In the genomic region with DNA sequence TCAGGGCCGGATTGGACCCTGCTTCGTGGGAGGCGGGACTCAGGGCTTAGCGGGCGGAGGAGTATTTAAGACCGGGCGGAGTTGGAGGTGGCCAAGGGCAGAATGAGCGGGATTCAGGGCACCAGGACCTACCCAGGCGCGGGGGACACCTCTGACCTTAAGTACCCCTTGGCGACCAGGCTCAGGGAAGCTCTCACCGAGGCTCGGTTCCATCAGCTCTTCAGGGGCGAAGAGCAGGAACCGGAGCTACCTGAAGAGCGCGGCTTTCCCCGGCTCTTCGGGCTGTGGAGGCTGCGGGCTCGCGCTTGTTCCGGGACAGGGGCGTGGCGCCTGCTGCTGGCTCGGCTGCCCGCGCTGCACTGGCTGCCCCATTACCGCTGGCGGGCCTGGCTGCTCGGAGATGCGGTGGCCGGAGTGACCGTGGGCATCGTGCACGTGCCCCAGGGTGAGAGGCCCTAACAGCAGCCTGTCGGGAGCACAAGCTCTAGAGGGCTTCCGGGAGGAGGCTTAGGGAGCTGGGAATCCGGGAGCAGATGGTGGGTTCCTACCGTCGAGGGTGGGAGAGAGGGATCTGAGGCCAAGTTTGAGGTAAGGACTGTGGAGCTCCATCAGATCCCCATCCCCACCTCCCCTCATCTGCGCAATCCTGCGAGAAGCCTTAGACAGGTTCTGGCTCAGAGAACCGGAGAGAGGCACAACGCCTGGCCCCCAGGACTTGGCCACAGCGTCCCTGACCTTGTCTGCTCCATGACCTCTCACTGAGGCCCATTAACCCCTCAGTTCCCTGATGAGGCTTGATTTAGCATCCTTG, we compare ENCODE assay signal across 1 cellular context.
TF ChIP-seq lines count a peak whose summit lies in the region.

No MANE protein-coding gene starts in this region.

TF ChIP-seq in HepG2, 621 proteins besides CTCF, POLR2A, EP300 and RAD21 (continued from another document):
- TF ChIP-seq TAF1 (CRISPR knock-in tag; IDR thresholded peaks at IDR 0.05) (0 out of 2 replicates have a peak, but pooled peaks have one; percentile 22), CBX2 (IDR thresholded peaks at IDR 0.05; ENCODE audit: low read depth, low read length) (no peak), CBX2 (CRISPR knock-in tag; IDR thresholded peaks at IDR 0.05; ENCODE audit: low read depth) (no peak), ZNF747 (CRISPR knock-in tag; IDR thresholded peaks at IDR 0.05; ENCODE audit: borderline replicate concordance) (no peak), ZNF263 (CRISPR knock-in tag; IDR thresholded peaks at IDR 0.05) (peak; percentile 59), NR2C2 (CRISPR knock-in tag; IDR thresholded peaks at IDR 0.05; ENCODE audit: borderline replicate concordance) (0 out of 2 replicates have a peak, but pooled peaks have one; percentile 19), RBM39 (IDR thresholded peaks at IDR 0.05; ENCODE audit: low read depth, low read length, poor library complexity, severe bottlenecking) (no peak), ZFX (CRISPR knock-in tag; IDR thresholded peaks at IDR 0.05; ENCODE audit: low read depth) (peak; percentile 30), ISL2 (CRISPR knock-in tag; IDR thresholded peaks at IDR 0.05) (no peak), NFYB (CRISPR knock-in tag; IDR thresholded peaks at IDR 0.05) (0 out of 2 replicates have a peak, but pooled peaks have one; percentile 7), SIX4 (CRISPR knock-in tag; IDR thresholded peaks at IDR 0.05) (no peak), ZNF549 (CRISPR knock-in tag; IDR thresholded peaks at IDR 0.05) (no peak), SUZ12 (IDR thresholded peaks at IDR 0.05; ENCODE audit: low read depth, low read length) (no peak), ZNF777 (CRISPR knock-in tag; IDR thresholded peaks at IDR 0.05) (peak; percentile 85), SAP130 (CRISPR knock-in tag; IDR thresholded peaks at IDR 0.05; ENCODE audit: low read depth) (peak; percentile 41)
- TF ChIP-seq, protein P1, sequence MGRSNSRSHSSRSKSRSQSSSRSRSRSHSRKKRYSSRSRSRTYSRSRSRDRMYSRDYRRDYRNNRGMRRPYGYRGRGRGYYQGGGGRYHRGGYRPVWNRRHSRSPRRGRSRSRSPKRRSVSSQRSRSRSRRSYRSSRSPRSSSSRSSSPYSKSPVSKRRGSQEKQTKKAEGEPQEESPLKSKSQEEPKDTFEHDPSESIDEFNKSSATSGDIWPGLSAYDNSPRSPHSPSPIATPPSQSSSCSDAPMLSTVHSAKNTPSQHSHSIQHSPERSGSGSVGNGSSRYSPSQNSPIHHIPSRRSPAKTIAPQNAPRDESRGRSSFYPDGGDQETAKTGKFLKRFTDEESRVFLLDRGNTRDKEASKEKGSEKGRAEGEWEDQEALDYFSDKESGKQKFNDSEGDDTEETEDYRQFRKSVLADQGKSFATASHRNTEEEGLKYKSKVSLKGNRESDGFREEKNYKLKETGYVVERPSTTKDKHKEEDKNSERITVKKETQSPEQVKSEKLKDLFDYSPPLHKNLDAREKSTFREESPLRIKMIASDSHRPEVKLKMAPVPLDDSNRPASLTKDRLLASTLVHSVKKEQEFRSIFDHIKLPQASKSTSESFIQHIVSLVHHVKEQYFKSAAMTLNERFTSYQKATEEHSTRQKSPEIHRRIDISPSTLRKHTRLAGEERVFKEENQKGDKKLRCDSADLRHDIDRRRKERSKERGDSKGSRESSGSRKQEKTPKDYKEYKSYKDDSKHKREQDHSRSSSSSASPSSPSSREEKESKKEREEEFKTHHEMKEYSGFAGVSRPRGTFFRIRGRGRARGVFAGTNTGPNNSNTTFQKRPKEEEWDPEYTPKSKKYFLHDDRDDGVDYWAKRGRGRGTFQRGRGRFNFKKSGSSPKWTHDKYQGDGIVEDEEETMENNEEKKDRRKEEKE (IDR thresholded peaks at IDR 0.05), result no peak
- TF ChIP-seq, protein P2, sequence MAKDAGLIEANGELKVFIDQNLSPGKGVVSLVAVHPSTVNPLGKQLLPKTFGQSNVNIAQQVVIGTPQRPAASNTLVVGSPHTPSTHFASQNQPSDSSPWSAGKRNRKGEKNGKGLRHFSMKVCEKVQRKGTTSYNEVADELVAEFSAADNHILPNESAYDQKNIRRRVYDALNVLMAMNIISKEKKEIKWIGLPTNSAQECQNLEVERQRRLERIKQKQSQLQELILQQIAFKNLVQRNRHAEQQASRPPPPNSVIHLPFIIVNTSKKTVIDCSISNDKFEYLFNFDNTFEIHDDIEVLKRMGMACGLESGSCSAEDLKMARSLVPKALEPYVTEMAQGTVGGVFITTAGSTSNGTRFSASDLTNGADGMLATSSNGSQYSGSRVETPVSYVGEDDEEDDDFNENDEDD (CRISPR knock-in tag; IDR thresholded peaks at IDR 0.05; ENCODE audit: borderline replicate concordance), result peak; percentile 52; the same call in 1 of the 2 replicates
